13 cellular contexts compared by ENCODE assay signal in genomic region chr6:38739532-38739931, GRCh38. TPM values are rescaled to one million over a fixed set of nuclear protein-coding genes. Genes with fewer than 3 reads are reported as not detected.
DNase-seq lines count a peak whose midpoint lies in the region; ATAC-seq and TF ChIP-seq lines count a peak whose summit lies in the region.
"Had no signal": no experiment of that assay in that cellular context is flagged by ENCODE, and none has a peak within 500 bp of the region (broad histone marks: within the 10 kb centered on the region; RNA-seq: fewer than 3 reads in every experiment).

No MANE protein-coding gene starts in this region.

- ATAC-seq in stimulated activated naive CD8-positive, alpha-beta T cell treated with anti-CD3 and anti-CD28 coated beads, Interleukin-15, Interleukin-2, amounts not matched to agents 100 U/mL and 50 U/mL, for 24 hours: no peak
- no peak for ATAC-seq in mucosa of descending colon
- ATAC-seq: sciatic nerve had no signal

- DNase-seq in DMS 273 (lab: John Stamatoyannopoulos, UW; ENCODE audit: unreplicated experiment) (peak; percentile 29), DMS 273 treated with DMSO at 0.1 percent for 48 hours (lab: John Stamatoyannopoulos, UW) (no peak), chondrocyte (ENCODE audit: low spot score) (no peak), osteocyte (ENCODE audit: extremely low spot score, unreplicated experiment) (no peak), mucosa of descending colon (no peak)
- no peak for DNase-seq in stimulated activated naive CD8-positive, alpha-beta T cell treated with anti-CD3 and anti-CD28 coated beads, Interleukin-15, Interleukin-2, amounts not matched to agents 100 U/mL and 50 U/mL, for 24 hours
- DNase-seq in stimulated activated CD8-positive, alpha-beta memory T cell treated with anti-CD3 and anti-CD28 coated beads, Interleukin-4, amount 100 ng/mL, for 48 hours: no peak
- DNase-seq: 8988T, mesendoderm had no signal

- H3K27me3 Mint-ChIP-seq in chondrocyte (ENCODE audit: low read depth) (peaks cover 43% of the 10 kb centered on the region), osteocyte (ENCODE audit: unreplicated experiment) (peaks cover 43% of the 10 kb centered on the region)

- no peak overlapping the region for H3K4me3 ChIP-seq in mucosa of descending colon

- no peak overlapping the region for H3K27ac Mint-ChIP-seq in chondrocyte (ENCODE audit: unreplicated experiment)
- H3K27ac Mint-ChIP-seq in osteocyte (ENCODE audit: unreplicated experiment): no peak overlapping the region

- intact Hi-C loops in mucosa of descending colon (cut with DNase I, micrococcal nuclease): no loop called here

- no peaks in the 10 kb centered on the region for H3K36me3 ChIP-seq in mucosa of descending colon (ENCODE audit: low read depth)

- H3K4me3 Mint-ChIP-seq in chondrocyte (ENCODE audit: unreplicated experiment) (no peak overlapping the region), osteocyte (ENCODE audit: unreplicated experiment) (no peak overlapping the region)
- H3K4me3 Mint-ChIP-seq: central memory CD8-positive, alpha-beta T cell had no signal

- H3K36me3 Mint-ChIP-seq in chondrocyte (ENCODE audit: low read depth) (peaks cover 3% of the 10 kb centered on the region), osteocyte (ENCODE audit: unreplicated experiment) (no peaks in the 10 kb centered on the region)

- no peaks in the 10 kb centered on the region for H3K9me3 ChIP-seq in mucosa of descending colon

- H3K9me3 Mint-ChIP-seq in chondrocyte (ENCODE audit: low read depth): peaks cover 9% of the 10 kb centered on the region
- H3K9me3 Mint-ChIP-seq in osteocyte (ENCODE audit: unreplicated experiment): peaks cover 7% of the 10 kb centered on the region

- no peaks in the 10 kb centered on the region for H3K4me1 ChIP-seq in mucosa of descending colon (ENCODE audit: low read depth)

- H3K4me1 Mint-ChIP-seq in chondrocyte (ENCODE audit: low read depth): no peaks in the 10 kb centered on the region
- H3K4me1 Mint-ChIP-seq in osteocyte (ENCODE audit: unreplicated experiment): no peaks in the 10 kb centered on the region
- H3K4me1 Mint-ChIP-seq: central memory CD8-positive, alpha-beta T cell had no signal

- TF ChIP-seq CTCF in LNCAP (IDR thresholded peaks at IDR 0.05) (peak; percentile 40; the same call in 1 of the 2 replicates), chondrocyte (IDR thresholded peaks at IDR 0.05) (peak; percentile 79), osteocyte (IDR thresholded peaks at IDR 0.05) (peak; percentile 55), mucosa of descending colon (IDR thresholded peaks at IDR 0.05) (no peak)

RNA-seq across cellular contexts. Expression of gene DNAH8, which starts 24.4 kb away (rescaled TPM):
- total RNA-seq in chondrocyte: 0.05 to 0.24 TPM (median 0.15 TPM) in 3 replicates
- 0.21 and 0.24 TPM in 2 replicates for total RNA-seq in osteocyte
- under 1 TPM in 2 of 3 donors, not detected in 1; 0.03 TPM for total RNA-seq in mucosa of descending colon
- total RNA-seq: HT1080 had no signal

RNA-seq across cellular contexts. Expression of gene GLO1, which starts 36.6 kb away (rescaled TPM):
- total RNA-seq in chondrocyte: 71.0 to 77.7 TPM (median 76.1 TPM) in 3 replicates
- 80.8 and 81.6 TPM in 2 replicates for total RNA-seq in osteocyte
- 10 to 100 TPM; 37.9 to 55.4 (median 47.3) TPM for total RNA-seq in mucosa of descending colon
